18 cellular contexts compared by ENCODE assay signal in genomic region chr7:81491573-81491972, GRCh38.
DNase-seq lines count a peak whose midpoint lies in the region; FAIRE-seq and TF ChIP-seq lines count a peak whose summit lies in the region.
"Had no signal": no experiment of that assay in that cellular context is flagged by ENCODE, and none has a peak within 500 bp of the region (broad histone marks: within the 10 kb centered on the region; RNA-seq: fewer than 3 reads in every experiment).

No MANE protein-coding gene starts in this region.

- no peaks in the 10 kb centered on the region for H3K79me2 ChIP-seq in hepatocyte

- H3K4me3 ChIP-seq in hepatocyte (no peak overlapping the region), foreskin fibroblast (ENCODE audit: low read depth in 1 of 2, low read length in 2 of 2) (no peak overlapping the region)
- H3K4me3 ChIP-seq: BLaER1, K562 had no signal

- H4K20me1 ChIP-seq in hepatocyte (ENCODE audit: insufficient read depth, poor library complexity, severe bottlenecking): no peaks in the 10 kb centered on the region
- H4K20me1 ChIP-seq: BLaER1 had no signal

- H3K4me2 ChIP-seq in hepatocyte: no peak overlapping the region
- H3K4me2 ChIP-seq: BLaER1 had no signal

- H3K27me3 ChIP-seq in hepatocyte: no peaks in the 10 kb centered on the region
- H3K27me3 ChIP-seq: BLaER1 had no signal

- H3K9me3 ChIP-seq in hepatocyte (ENCODE audit: low read depth): no peaks in the 10 kb centered on the region
- H3K9me3 ChIP-seq: BLaER1 had no signal

- H3K9me2 ChIP-seq in hepatocyte (replicated peaks; ENCODE audit: insufficient read depth): no peaks in the 10 kb centered on the region

- TF ChIP-seq CTCF in hepatocyte (IDR thresholded peaks at IDR 0.05; ENCODE audit: poor library complexity): no peak
- no peak for TF ChIP-seq CTCF in foreskin fibroblast (IDR thresholded peaks at IDR 0.05; ENCODE audit: low read depth, low read length)

- peak; percentile 36 for DNase-seq in DMS53 (lab: John Stamatoyannopoulos, UW)
- DNase-seq in DMS79 treated with DMSO at 0.1 percent for 48 hours (lab: John Stamatoyannopoulos, UW): peak; percentile 84
- DNase-seq in NCI-H82 (lab: John Stamatoyannopoulos, UW): peak; percentile 43
- no peak for DNase-seq in T-helper 9 cell
- DNase-seq in NCI-H1436 treated with DMSO at 0.1 percent for 48 hours (lab: John Stamatoyannopoulos, UW): no peak
- DNase-seq in hepatocyte (ENCODE audit: low spot score): no peak
- DNase-seq in foreskin fibroblast: no peak
- DNase-seq: Calu3; CD4-positive, alpha-beta memory T cell; GF-D8; GOT3; H7; HFFc6; IMR-90 had no signal

- FAIRE-seq in islet of Langerhans (lab: Jason Lieb, UNC): peak; percentile 24
- FAIRE-seq: HTR-8/SVneo, K562 had no signal

- H3K36me3 ChIP-seq in hepatocyte (replicated peaks; ENCODE audit: insufficient read depth, low read depth): no peaks in the 10 kb centered on the region
- H3K36me3 ChIP-seq: BLaER1 had no signal

- H3K27ac ChIP-seq in hepatocyte: no peak overlapping the region
- H3K27ac ChIP-seq: BLaER1 had no signal

- WGBS in hepatocyte (ENCODE audit: low lambda C conversion rate, missing lambda C conversion rate): 45% methylated on average over 3 of the region's 3 CpGs

- H3K4me1 ChIP-seq in hepatocyte (ENCODE audit: insufficient read depth): no peaks in the 10 kb centered on the region
- H3K4me1 ChIP-seq: BLaER1 had no signal

- no peak overlapping the region for H2AFZ ChIP-seq in hepatocyte

Comparison
In these comparisons a context has a peak if more than half of its experiments do, and no peak if none do; other contexts are left out.
1. DNase-seq: peak in DMS53 (single experiment), DMS79 treated with DMSO at 0.1 percent for 48 hours (single experiment) and NCI-H82 (single experiment); none in T-helper 9 cell (single experiment), NCI-H1436 treated with DMSO at 0.1 percent for 48 hours (single experiment), hepatocyte (single experiment) and foreskin fibroblast (0 of 2).